ENCODE assay signal across 26 cellular contexts in the genomic region with DNA sequence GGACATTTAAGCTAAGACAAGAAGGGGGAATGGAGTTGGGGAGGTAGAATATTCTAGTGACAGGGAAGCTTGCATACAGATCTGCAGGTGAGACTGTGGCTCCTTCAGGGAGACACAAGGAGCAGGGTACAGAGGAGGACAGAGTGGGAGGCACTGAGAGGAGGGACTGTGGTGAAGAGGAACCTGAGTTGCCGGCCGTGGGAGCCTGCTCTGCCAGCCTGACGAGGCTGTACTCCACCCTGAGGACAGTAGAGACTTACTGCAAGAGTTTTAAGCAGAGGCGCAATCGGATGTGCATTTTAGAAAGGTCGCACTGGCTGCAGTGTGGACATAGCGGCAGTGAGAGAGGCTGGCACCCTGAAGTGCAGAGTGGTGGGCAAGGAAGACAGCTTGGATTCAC.
"Had no signal": no experiment of that assay in that cellular context is flagged by ENCODE, and none has a peak within 500 bp of the region (broad histone marks: within the 10 kb centered on the region; RNA-seq: fewer than 3 reads in every experiment).

No MANE protein-coding gene starts in this region.

- H3K9me3 ChIP-seq: ascending aorta, body of pancreas, MG63 had no signal

- H3K4me1 ChIP-seq: body of pancreas had no signal

- DNase-seq: activated CD4-positive, alpha-beta memory T cell treated with anti-CD3 and anti-CD28 coated beads for 36 hours; activated CD4-positive, alpha-beta T cell treated with anti-CD3 and anti-CD28 coated beads, Interleukin-2, amount 10 ng/mL, durations not matched to agents 7 days and 5 days; activated CD4-positive, CD25-positive, alpha-beta regulatory T cell; activated CD8-positive, alpha-beta memory T cell treated with anti-CD3 and anti-CD28 coated beads for 24 hours; activated effector memory CD4-positive, alpha-beta T cell treated with anti-CD3 and anti-CD28 coated beads, Interleukin-2, amount 50 U/mL, for 16 hours; activated naive CD4-positive, alpha-beta T cell treated with Interleukin-2 at 50 U/mL for 16 hours; activated naive CD8-positive, alpha-beta T cell treated with anti-CD3 and anti-CD28 coated beads, Interleukin-2, amount 50 U/mL, for 24 hours; activated T-cell treated with anti-CD3 and anti-CD28 coated beads, Interleukin-2, amount 50 U/mL, for 4 hours; amniotic stem cell; body of pancreas; MG63; MV-4-11; NCI-H1105; NCI-H1436; NCI-H1694 treated with DMSO at 0.1 percent for 48 hours; NCI-H2029 treated with DMSO at 0.1 percent for 48 hours; NCI-H345; NCI-H510A; NCI-H526 treated with DMSO at 0.1 percent for 48 hours; NCI-H82; SIG-M5; T-helper 17 cell; T-helper 9 cell had no signal

- H3K27ac ChIP-seq: body of pancreas, VCaP had no signal

- H3K4me3 ChIP-seq: ascending aorta, body of pancreas, MG63 had no signal

- ATAC-seq: activated naive CD4-positive, alpha-beta T cell treated with anti-CD3 and anti-CD28 coated beads, Interleukin-2, amount 50 U/mL, for 72 hours; activated naive CD8-positive, alpha-beta T cell treated with anti-CD3 and anti-CD28 coated beads, Interleukin-2, amount 50 U/mL, for 24 hours; activated T-cell treated with anti-CD3 and anti-CD28 coated beads, Interleukin-2, amount 50 U/mL, for 4 hours; body of pancreas; T-helper 17 cell had no signal

- H3K27me3 ChIP-seq: ascending aorta, body of pancreas, MG63 had no signal
